Comparison of ENCODE assay signal across 15 cellular contexts in genomic region chr15:91150492-91151160, GRCh38.
DNase-seq lines count a peak whose midpoint lies in the region; ATAC-seq lines count a peak whose summit lies in the region.
"Had no signal": no experiment of that assay in that cellular context is flagged by ENCODE, and none has a peak within 500 bp of the region (broad histone marks: within the 10 kb centered on the region; RNA-seq: fewer than 3 reads in every experiment).

No MANE protein-coding gene starts in this region.

- DNase-seq in NCI-H2227 treated with DMSO at 0.1 percent for 48 hours (lab: John Stamatoyannopoulos, UW) = peak; percentile 43
- no peak for DNase-seq in NCI-H2227 (lab: John Stamatoyannopoulos, UW; ENCODE audit: unreplicated experiment)
- peak; percentile 79 to 98 for DNase-seq in NCI-H524 (lab: John Stamatoyannopoulos, UW)
- DNase-seq in cerebellar cortex (ENCODE audit: low spot score) = peak; percentile 88
- DNase-seq in DMS79 treated with DMSO at 0.1 percent for 48 hours (lab: John Stamatoyannopoulos, UW) = no peak
- no peak for DNase-seq in HK-2 (ENCODE audit: unreplicated experiment)
- no peak for DNase-seq in DMS153 (lab: John Stamatoyannopoulos, UW)
- DNase-seq: 8988T; CD8-positive, alpha-beta T cell; GF-D8; NCI-H1436 treated with DMSO at 0.1 percent for 48 hours; NCI-H526; SW 1271 had no signal

- ATAC-seq in GM21423 (IDR thresholded peaks at IDR 0.05; ENCODE audit: unreplicated experiment) = no peak
- ATAC-seq: CD8-positive, alpha-beta T cell; K562 had no signal

Comparison
In these comparisons a context has a peak if more than half of its experiments do, and no peak if none do; other contexts are left out.
1. DNase-seq: peak in NCI-H2227 treated with DMSO at 0.1 percent for 48 hours (single experiment), NCI-H524 (2 of 2) and cerebellar cortex (single experiment); none in NCI-H2227 (single experiment), DMS79 treated with DMSO at 0.1 percent for 48 hours (single experiment), HK-2 (single experiment) and DMS153 (single experiment).